Comparison of ENCODE assay signal across 8 cellular contexts in the genomic region with DNA sequence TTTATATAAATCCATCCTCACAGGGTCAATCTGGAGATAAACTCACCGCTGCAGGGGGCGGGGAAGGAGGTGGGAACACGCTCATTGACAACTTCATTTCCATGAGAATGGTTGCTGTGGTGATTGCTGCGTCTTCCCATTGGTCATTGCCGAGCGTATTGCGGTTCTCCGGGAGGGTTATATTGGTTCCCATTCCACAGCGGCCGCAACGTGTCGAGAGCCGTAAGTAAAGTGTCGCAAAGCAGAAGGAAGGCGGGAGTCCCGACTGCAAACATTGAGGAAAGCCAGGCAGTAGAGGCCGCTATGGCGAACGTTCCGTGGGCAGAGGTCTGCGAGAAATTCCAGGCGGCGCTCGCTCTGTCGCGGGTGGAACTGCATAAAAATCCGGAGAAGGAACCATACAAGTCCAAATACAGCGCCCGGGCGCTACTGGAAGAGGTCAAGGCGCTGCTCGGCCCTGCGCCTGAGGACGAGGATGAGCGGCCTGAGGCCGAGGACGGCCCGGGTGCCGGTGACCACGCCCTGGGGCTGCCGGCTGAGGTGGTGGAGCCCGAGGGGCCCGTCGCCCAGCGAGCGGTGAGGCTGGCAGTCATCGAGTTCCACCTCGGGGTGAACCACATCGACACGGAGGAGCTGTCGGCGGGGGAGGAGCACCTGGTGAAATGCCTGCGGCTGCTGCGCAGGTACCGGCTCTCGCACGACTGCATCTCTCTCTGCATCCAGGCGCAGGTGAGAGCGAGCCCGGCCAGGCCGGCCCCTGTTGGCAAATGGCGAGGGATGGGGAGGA. TPM values are rescaled to one million over a fixed set of nuclear protein-coding genes. Genes with fewer than 3 reads are reported as not detected.
DNase-seq lines count a peak whose midpoint lies in the region; ATAC-seq, FAIRE-seq and TF ChIP-seq lines count a peak whose summit lies in the region.

A gene with protein sequence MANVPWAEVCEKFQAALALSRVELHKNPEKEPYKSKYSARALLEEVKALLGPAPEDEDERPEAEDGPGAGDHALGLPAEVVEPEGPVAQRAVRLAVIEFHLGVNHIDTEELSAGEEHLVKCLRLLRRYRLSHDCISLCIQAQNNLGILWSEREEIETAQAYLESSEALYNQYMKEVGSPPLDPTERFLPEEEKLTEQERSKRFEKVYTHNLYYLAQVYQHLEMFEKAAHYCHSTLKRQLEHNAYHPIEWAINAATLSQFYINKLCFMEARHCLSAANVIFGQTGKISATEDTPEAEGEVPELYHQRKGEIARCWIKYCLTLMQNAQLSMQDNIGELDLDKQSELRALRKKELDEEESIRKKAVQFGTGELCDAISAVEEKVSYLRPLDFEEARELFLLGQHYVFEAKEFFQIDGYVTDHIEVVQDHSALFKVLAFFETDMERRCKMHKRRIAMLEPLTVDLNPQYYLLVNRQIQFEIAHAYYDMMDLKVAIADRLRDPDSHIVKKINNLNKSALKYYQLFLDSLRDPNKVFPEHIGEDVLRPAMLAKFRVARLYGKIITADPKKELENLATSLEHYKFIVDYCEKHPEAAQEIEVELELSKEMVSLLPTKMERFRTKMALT (plus strand): TSS at position 274 of the 787 bp plus-strand sequence. CDS start 30 bp downstream, at position 304.

- H3K27me3 Mint-ChIP-seq in endothelial cell (ENCODE audit: unreplicated experiment) = no peaks in the 10 kb centered on the region
- no peaks in the 10 kb centered on the region for H3K27me3 Mint-ChIP-seq in mesothelial cell of epicardium (ENCODE audit: low read depth)

- peak within 1 kb of the TSS; percentile 82 for H3K9ac ChIP-seq in HUES6 (ENCODE audit: low read length)
- peak within 1 kb of the TSS; percentile 62 for H3K9ac ChIP-seq in OCI-LY1 (ENCODE audit: low read length)

- peaks cover 17% of the 10 kb centered on the region for H3K36me3 ChIP-seq in HUES6 (ENCODE audit: control insufficient read depth, insufficient read depth, low read length)
- peaks cover 20% of the 10 kb centered on the region for H3K36me3 ChIP-seq in OCI-LY1 (ENCODE audit: insufficient read depth, low read length)

- TF ChIP-seq CTCF in D721Med (IDR thresholded peaks at IDR 0.05; ENCODE audit: insufficient read depth, missing control alignments) = peak; percentile 56
- peak; percentile 46; the same call in 1 of the 2 replicates for TF ChIP-seq CTCF in OCI-LY1 (IDR thresholded peaks at IDR 0.05; ENCODE audit: low read length)
- no peak for TF ChIP-seq CTCF in endothelial cell (IDR thresholded peaks at IDR 0.05; ENCODE audit: unreplicated experiment)
- no peak for TF ChIP-seq CTCF in mesothelial cell of epicardium (IDR thresholded peaks at IDR 0.05; ENCODE audit: unreplicated experiment)

- no peaks in the 10 kb centered on the region for H3K27me3 ChIP-seq in HUES6 (ENCODE audit: control insufficient read depth, insufficient read depth, low read length)
- H3K27me3 ChIP-seq in OCI-LY1 (ENCODE audit: insufficient read depth, low read length) = no peaks in the 10 kb centered on the region

- H3K4me3 ChIP-seq in HUES6 (ENCODE audit: low read depth, low read length) (peak within 1 kb of the TSS; percentile 80), OCI-LY1 (ENCODE audit: low read depth, low read length, poor library complexity, severe bottlenecking) (peak within 1 kb of the TSS; percentile 66)

- DNase-seq in D721Med (ENCODE audit: insufficient read length, low spot score) = peak; percentile 75
- peak; percentile 86 for DNase-seq in activated CD8-positive, alpha-beta memory T cell treated with anti-CD3 and anti-CD28 coated beads, Interleukin-2, amount 50 U/mL, for 48 hours
- peak; percentile 85 for DNase-seq in endothelial cell (ENCODE audit: low spot score)
- DNase-seq in mesothelial cell of epicardium (ENCODE audit: low spot score in 2 of 2, unreplicated experiment in 2 of 2) = peak; percentile 73 to 86
- DNase-seq in stimulated activated CD8-positive, alpha-beta memory T cell treated with anti-CD3 and anti-CD28 coated beads, Interleukin-15, amount 100 ng/mL, for 48 hours (ENCODE audit: low read depth in 2 of 2) = peak; percentile 78 to 81

- H3K4me1 Mint-ChIP-seq in endothelial cell (ENCODE audit: unreplicated experiment) (peaks cover 23% of the 10 kb centered on the region), mesothelial cell of epicardium (peaks cover 31% of the 10 kb centered on the region)

- ATAC-seq in GM21423 (IDR thresholded peaks at IDR 0.05; ENCODE audit: unreplicated experiment) = peak; percentile 71

- peak; percentile 81 for FAIRE-seq in D721Med (lab: Jason Lieb, UNC)

- H3K4me3 Mint-ChIP-seq in endothelial cell (ENCODE audit: unreplicated experiment) (peak within 1 kb of the TSS; percentile 93), mesothelial cell of epicardium (peak within 1 kb of the TSS; percentile 99)

- H3F3A ChIP-seq in OCI-LY1 (ENCODE audit: insufficient read depth, low read length) = peaks cover under 1% of the 10 kb centered on the region; the same call in 1 of the 2 replicates

- H3K27ac Mint-ChIP-seq in endothelial cell (ENCODE audit: unreplicated experiment) = peak within 1 kb of the TSS; percentile 44
- peak within 1 kb of the TSS; percentile 99 for H3K27ac Mint-ChIP-seq in mesothelial cell of epicardium

- H2AFZ ChIP-seq in OCI-LY1 (ENCODE audit: low read length) = no peak within 1 kb of the TSS

- H3K4me1 ChIP-seq in HUES6 (ENCODE audit: control insufficient read depth, insufficient read depth, low read length) = peaks cover 3% of the 10 kb centered on the region; the same call in 1 of the 2 replicates
- peaks cover 37% of the 10 kb centered on the region for H3K4me1 ChIP-seq in OCI-LY1 (ENCODE audit: insufficient read depth, low read length, severe bottlenecking)

- peak within 1 kb of the TSS; percentile 29; the same call in 1 of the 2 replicates for H3K27ac ChIP-seq in HUES6 (ENCODE audit: low read depth, low read length)
- H3K27ac ChIP-seq in OCI-LY1 (ENCODE audit: low read depth, low read length, poor library complexity, severe bottlenecking) = peak within 1 kb of the TSS; percentile 21

- no peaks in the 10 kb centered on the region for H3K9me3 ChIP-seq in HUES6 (ENCODE audit: control insufficient read depth, insufficient read depth, low read depth, low read length)
- H3K9me3 ChIP-seq in OCI-LY1 (ENCODE audit: low read length) = no peaks in the 10 kb centered on the region

- no peaks in the 10 kb centered on the region for H3K9me3 Mint-ChIP-seq in endothelial cell (ENCODE audit: unreplicated experiment)
- H3K9me3 Mint-ChIP-seq in mesothelial cell of epicardium = no peaks in the 10 kb centered on the region

- H3K9me2 ChIP-seq in OCI-LY1 (ENCODE audit: low read depth, low read length) = no peaks in the 10 kb centered on the region

- peak within 1 kb of the TSS; percentile 73 for H3K4me2 ChIP-seq in OCI-LY1 (ENCODE audit: low read length)

- no peaks in the 10 kb centered on the region for H3K79me2 ChIP-seq in OCI-LY1 (ENCODE audit: insufficient read depth, low read length)

- H3K36me3 Mint-ChIP-seq in endothelial cell (ENCODE audit: low read depth, unreplicated experiment) = peaks cover 4% of the 10 kb centered on the region
- H3K36me3 Mint-ChIP-seq in mesothelial cell of epicardium = no peaks in the 10 kb centered on the region

- H4K20me1 ChIP-seq in OCI-LY1 (ENCODE audit: insufficient read depth, low read length) = no peaks in the 10 kb centered on the region

RNA-seq across cellular contexts. Expression of the gene that starts here (rescaled TPM):
- 26.2 TPM for total RNA-seq in endothelial cell (ENCODE audit: unreplicated experiment)
- 19.1 to 22.7 TPM (median 21.4 TPM) in 3 replicates for total RNA-seq in mesothelial cell of epicardium

Comparison
In these comparisons a context has a peak if more than half of its experiments do, and no peak if none do; other contexts are left out.
1. Peak in every context shown above with its lines: DNase-seq, ATAC-seq, H3K4me3 ChIP-seq and H3K27ac ChIP-seq.
2. CTCF ChIP-seq: peak in D721Med (single experiment) and OCI-LY1 (single experiment); none in endothelial cell (single experiment) and mesothelial cell of epicardium (single experiment).